ENCODE assay signal across 17 cellular contexts in genomic region chr18:23479829-23480505, GRCh38. TPM values are rescaled to one million over a fixed set of nuclear protein-coding genes. Genes with fewer than 3 reads are reported as not detected.
DNase-seq lines count a peak whose midpoint lies in the region; ATAC-seq, FAIRE-seq and TF ChIP-seq lines count a peak whose summit lies in the region.
"Had no signal": no experiment of that assay in that cellular context is flagged by ENCODE, and none has a peak within 500 bp of the region (broad histone marks: within the 10 kb centered on the region; RNA-seq: fewer than 3 reads in every experiment).

No MANE protein-coding gene starts in this region.

- no peaks in the 10 kb centered on the region for H3K27me3 ChIP-seq in naive thymus-derived CD4-positive, alpha-beta T cell (ENCODE audit: control insufficient read depth in 2 of 2, insufficient read depth in 2 of 2, low read length in 2 of 2)
- no peaks in the 10 kb centered on the region for H3K27me3 ChIP-seq in PC-3 (ENCODE audit: low read length)
- H3K27me3 ChIP-seq: hepatocyte had no signal

- H3K4me2 ChIP-seq in OCI-LY7 (ENCODE audit: low read length) (peak overlapping the region; percentile 35; the same call in 1 of the 2 replicates), PC-3 (ENCODE audit: low read length) (no peak overlapping the region)
- H3K4me2 ChIP-seq: hepatocyte had no signal

- H3K79me2 ChIP-seq in OCI-LY7 (ENCODE audit: insufficient read depth, low read depth, low read length) = no peaks in the 10 kb centered on the region
- H3K79me2 ChIP-seq in PC-3 (ENCODE audit: low read length) = no peaks in the 10 kb centered on the region
- H3K79me2 ChIP-seq: hepatocyte had no signal

- FAIRE-seq in GM12891 (lab: Jason Lieb, UNC) = peak; percentile 5
- FAIRE-seq: colon, G401.6 had no signal

- H3K4me3 Mint-ChIP-seq in naive thymus-derived CD4-positive, alpha-beta T cell = no peak overlapping the region

- CTCF ChIA-PET in OCI-LY7 (lab: Charles Lee; ENCODE audit: unreplicated experiment) (interaction anchor here (1.0 kb wide), 1 partner anchor 11 kb away, joined by 3 read pairs; no protein-coding TSS in a partner anchor), PC-3 (lab: Charles Lee) (no interaction called here)
- CTCF ChIA-PET in naive thymus-derived CD4-positive, alpha-beta T cell (lab: Charles Lee) = interaction anchor here (0.6 kb wide), 1 partner anchor 513 kb away, joined by 3 read pairs; no protein-coding TSS in a partner anchor

- H3K9me3 Mint-ChIP-seq in naive thymus-derived CD4-positive, alpha-beta T cell = no peaks in the 10 kb centered on the region

- peaks cover 3% of the 10 kb centered on the region for H3F3A ChIP-seq in PC-3 (ENCODE audit: low read length, unreplicated experiment)

- peaks cover 0 to 37% (median 20%) of the 10 kb centered on the region in 5 donors for H3K36me3 Mint-ChIP-seq in naive thymus-derived CD4-positive, alpha-beta T cell

- peak; percentile 52 for ATAC-seq in HG02884 (IDR thresholded peaks at IDR 0.05; ENCODE audit: unreplicated experiment)
- ATAC-seq in naive thymus-derived CD4-positive, alpha-beta T cell = peak; percentile 60
- no peak for ATAC-seq in GM21576 (IDR thresholded peaks at IDR 0.05; ENCODE audit: unreplicated experiment)
- ATAC-seq in PC-3 = no peak
- ATAC-seq: left colon had no signal

- peaks cover 0 to 5% (median 0%) of the 10 kb centered on the region in 7 donors for H3K4me1 Mint-ChIP-seq in naive thymus-derived CD4-positive, alpha-beta T cell

- no peak overlapping the region for H3K9ac ChIP-seq in PC-3 (ENCODE audit: low read length)

- H3K9me3 ChIP-seq in OCI-LY7 (ENCODE audit: low read length) (no peaks in the 10 kb centered on the region), PC-3 (ENCODE audit: low read length) (no peaks in the 10 kb centered on the region)
- H3K9me3 ChIP-seq in naive thymus-derived CD4-positive, alpha-beta T cell (ENCODE audit: control insufficient read depth in 2 of 3, low read length in 3 of 3) = no peaks in the 10 kb centered on the region

- POLR2A ChIA-PET in OCI-LY7 (lab: Charles Lee) (interaction anchor here (0.5 to 1.8 kb wide), 4 partner anchors 10 to 1867 kb away, joined by 3 to 4 read pairs (median 4); no protein-coding TSS in a partner anchor), PC-3 (lab: Charles Lee; ENCODE audit: unreplicated experiment) (no interaction called here)
- POLR2A ChIA-PET in naive thymus-derived CD4-positive, alpha-beta T cell (lab: Charles Lee) = interaction anchor here (1.2 kb wide), 1 partner anchor 23 kb away, joined by 4 read pairs; no protein-coding TSS in a partner anchor

- H3K4me1 ChIP-seq in OCI-LY7 (ENCODE audit: insufficient read depth, low read length, poor library complexity, severe bottlenecking) (peaks cover 19% of the 10 kb centered on the region), PC-3 (ENCODE audit: insufficient read depth, low read length) (no peaks in the 10 kb centered on the region)
- H3K4me1 ChIP-seq in naive thymus-derived CD4-positive, alpha-beta T cell (ENCODE audit: control insufficient read depth in 2 of 2, insufficient read depth in 2 of 2, low read length in 2 of 2) = no peaks in the 10 kb centered on the region

- H3K36me3 ChIP-seq in OCI-LY7 (ENCODE audit: insufficient read depth, low read length) (peaks cover 82% of the 10 kb centered on the region), PC-3 (ENCODE audit: low read depth, low read length) (peaks cover 61% of the 10 kb centered on the region)
- H3K36me3 ChIP-seq in naive thymus-derived CD4-positive, alpha-beta T cell (ENCODE audit: control insufficient read depth in 2 of 3, insufficient read depth in 3 of 3, low read length in 3 of 3) = peaks cover 7 to 65% (median 32%) of the 10 kb centered on the region in 3 experiments

- intact Hi-C loops in OCI-LY7 (cut with micrococcal nuclease; ENCODE audit: unreplicated experiment) = no loop called here
- intact Hi-C loops in naive thymus-derived CD4-positive, alpha-beta T cell (cut with micrococcal nuclease) = loop anchor here in 1 of 2 donors (2.0 kb wide), 1 partner anchor 17 kb away; no protein-coding TSS in a partner anchor
- intact Hi-C loops in PC-3 (cut with micrococcal nuclease) = no loop called here

- H3K27me3 Mint-ChIP-seq in naive thymus-derived CD4-positive, alpha-beta T cell = no peaks in the 10 kb centered on the region

- no peak overlapping the region for H2AFZ ChIP-seq in OCI-LY7 (ENCODE audit: low read length)
- H2AFZ ChIP-seq in PC-3 (ENCODE audit: low read length) = no peak overlapping the region
- H2AFZ ChIP-seq: hepatocyte had no signal

- H3K27ac Mint-ChIP-seq in naive thymus-derived CD4-positive, alpha-beta T cell = peak overlapping the region in 3 of 9 donors; percentile 0 to 53 (median 43)

- DNase-seq in GM12891 (ENCODE audit: insufficient read length, low spot score) (no peak), OCI-LY7 (ENCODE audit: low spot score) (peak; percentile 48), NCI-H187 treated with DMSO at 0.1 percent for 48 hours (lab: John Stamatoyannopoulos, UW) (no peak), PC-3 (no peak)
- DNase-seq in naive thymus-derived CD4-positive, alpha-beta T cell = no peak
- DNase-seq: left colon; NCI-H524 treated with DMSO at 0.1 percent for 48 hours; SHP77; stimulated activated CD4-positive, alpha-beta T cell treated with anti-CD3 and anti-CD28 coated beads, Interleukin-2, amount 100 ng/mL, for 48 hours; stimulated activated naive CD4-positive, alpha-beta T cell treated with Interleukin-2 at 50 U/mL for 16 hours had no signal

- no peak for TF ChIP-seq POLR2A in GM12891 (IDR thresholded peaks at IDR 0.05; ENCODE audit: low read depth, low read length)

- H3K27ac ChIP-seq in OCI-LY7 (ENCODE audit: low read depth, low read length, poor library complexity, severe bottlenecking) (peak overlapping the region; percentile 38), PC-3 (ENCODE audit: low read length) (no peak overlapping the region)
- no peak overlapping the region for H3K27ac ChIP-seq in naive thymus-derived CD4-positive, alpha-beta T cell (ENCODE audit: low read depth, low read length)
- H3K27ac ChIP-seq: C4-2B, hepatocyte, VCaP had no signal

- H3K4me3 ChIP-seq in OCI-LY7 (ENCODE audit: low read depth, low read length, poor library complexity, severe bottlenecking) (no peak overlapping the region), PC-3 (ENCODE audit: low read length) (no peak overlapping the region)
- H3K4me3 ChIP-seq in naive thymus-derived CD4-positive, alpha-beta T cell (ENCODE audit: low read length) = no peak overlapping the region
- H3K4me3 ChIP-seq: hepatocyte had no signal

- BruUV-seq in OCI-LY7 (replicated peaks; lab: Mats Ljungman, UMichigan) (no TSS peak), PC-3 (replicated peaks; lab: Mats Ljungman, UMichigan) (no TSS peak)

- no peaks in the 10 kb centered on the region for H4K20me1 ChIP-seq in OCI-LY7 (ENCODE audit: insufficient read depth, low read length)
- H4K20me1 ChIP-seq in PC-3 (ENCODE audit: low read length) = no peaks in the 10 kb centered on the region

- H3K9me2 ChIP-seq in OCI-LY7 (ENCODE audit: insufficient read depth, low read length) = no peaks in the 10 kb centered on the region
- H3K9me2 ChIP-seq in PC-3 (replicated peaks; ENCODE audit: low read length) = no peaks in the 10 kb centered on the region

- TF ChIP-seq CTCF in OCI-LY7 (conservative IDR thresholded peaks at IDR 0.05; ENCODE audit: low read length) = no peak
- no peak for TF ChIP-seq CTCF in PC-3 (conservative IDR thresholded peaks at IDR 0.05; ENCODE audit: low read depth, low read length)

TF ChIP-seq in GM12891, 5 proteins besides CTCF, POLR2A, EP300 and RAD21:
- no peak for TF ChIP-seq POU2F2 (IDR thresholded peaks at IDR 0.05; ENCODE audit: low read depth, low read length)
- 0 out of 2 replicates have a peak, but pooled peaks have one; percentile 34 for TF ChIP-seq SPI1 (IDR thresholded peaks at IDR 0.05; ENCODE audit: low read depth, low read length)
- TF ChIP-seq TAF1 (IDR thresholded peaks at IDR 0.05; ENCODE audit: low read depth, low read length) = no peak

RNA-seq across cellular contexts. Expression of gene RMC1, which starts 23.3 kb away (rescaled TPM):
- polyA plus RNA-seq in GM12891 (2012; ENCODE audit: low read depth, missing spikeins) = 25.3 TPM
- total RNA-seq in OCI-LY7 (2014; rRNA removed; shearing (Covaris generic)) = 28.4 and 32.8 TPM in 2 replicates
- 36.2 and 41.5 TPM in 2 replicates for total RNA-seq in OCI-LY7 (2022)
- 10 to 100 TPM; 45.7 to 59.7 (median 50.0) TPM for total RNA-seq in naive thymus-derived CD4-positive, alpha-beta T cell
- 10 to 100 TPM; 23.1 to 39.9 TPM for polyA plus RNA-seq in naive thymus-derived CD4-positive, alpha-beta T cell
- total RNA-seq in PC-3 (2014; rRNA removed) = 23.2 and 27.6 TPM in 2 replicates

RNA-seq across cellular contexts. Expression of gene RIOK3, which starts 26.9 kb away (rescaled TPM):
- 40.4 TPM for polyA plus RNA-seq in GM12891 (2012; ENCODE audit: low read depth, missing spikeins)
- total RNA-seq in OCI-LY7 (2014; rRNA removed; shearing (Covaris generic)) = 18.1 and 26.6 TPM in 2 replicates
- total RNA-seq in OCI-LY7 (2022) (52.2 and 52.4 TPM in 2 replicates), PC-3 (2014; rRNA removed) (35.0 and 41.4 TPM in 2 replicates)
- 100 to 1,000 TPM in 2 of 5 experiments, 10 to 100 TPM in 3; 74.0 to 153 (median 78.2) TPM for total RNA-seq in naive thymus-derived CD4-positive, alpha-beta T cell
- 10 to 100 TPM; 31.3 to 34.3 TPM for polyA plus RNA-seq in naive thymus-derived CD4-positive, alpha-beta T cell

Comparison
In these comparisons a context has a peak if more than half of its experiments do, and no peak if none do; other contexts are left out.
1. ATAC-seq: peak in HG02884 (single experiment) and naive thymus-derived CD4-positive, alpha-beta T cell (single experiment); none in GM21576 (single experiment) and PC-3 (single experiment).